9 cellular contexts compared by ENCODE assay signal in the genomic region with DNA sequence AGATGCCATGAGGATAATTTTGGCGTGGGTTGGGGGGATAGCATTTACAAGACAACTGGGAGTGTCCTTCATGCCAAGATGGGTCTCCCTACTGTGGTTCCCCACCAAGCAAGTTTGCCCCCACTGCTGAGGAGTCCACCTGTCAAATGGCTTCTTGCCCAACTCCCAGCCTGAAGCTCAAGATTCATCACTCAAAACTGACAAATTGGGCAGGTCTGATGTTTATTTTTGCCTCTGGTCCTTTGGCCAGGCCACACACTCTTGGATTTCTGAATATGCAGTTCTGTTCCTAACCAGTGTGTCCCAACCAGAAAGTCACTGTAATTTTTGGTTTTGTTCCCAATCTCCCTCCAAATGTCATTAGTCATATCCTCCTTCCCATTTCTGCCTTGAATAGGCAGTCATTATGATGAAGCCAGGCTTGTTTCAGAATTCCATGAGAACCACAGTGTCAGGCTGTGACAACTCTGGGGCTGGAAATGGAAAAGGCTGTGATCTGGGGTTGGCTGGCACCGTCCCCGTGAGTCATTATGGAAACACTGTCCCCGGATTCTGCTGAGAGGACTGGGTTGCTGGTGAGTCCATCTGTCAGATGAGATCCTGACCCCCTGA. TPM values are rescaled to one million over a fixed set of nuclear protein-coding genes. Genes with fewer than 3 reads are reported as not detected.
DNase-seq lines count a peak whose midpoint lies in the region; ATAC-seq and TF ChIP-seq lines count a peak whose summit lies in the region.
"Had no signal": no experiment of that assay in that cellular context is flagged by ENCODE, and none has a peak within 500 bp of the region (broad histone marks: within the 10 kb centered on the region; RNA-seq: fewer than 3 reads in every experiment).

No MANE protein-coding gene starts in this region.

- H3K27me3 Mint-ChIP-seq in naive thymus-derived CD8-positive, alpha-beta T cell: peaks cover 0 to 3% (median 0%) of the 10 kb centered on the region in 5 donors

- peaks cover 16% of the 10 kb centered on the region in 2 donors for H3K4me1 ChIP-seq in thoracic aorta (ENCODE audit: control insufficient read depth in 1 of 2, low read depth in 2 of 2)

- no peak overlapping the region for H3K4me3 ChIP-seq in MG63
- no peak overlapping the region for H3K4me3 ChIP-seq in choroid plexus epithelial cell (ENCODE audit: low read depth, low read length)
- H3K4me3 ChIP-seq in kidney epithelial cell (ENCODE audit: low read depth, low read length): no peak overlapping the region
- H3K4me3 ChIP-seq in thoracic aorta: no peak overlapping the region

- POLR2A ChIA-PET in naive thymus-derived CD8-positive, alpha-beta T cell (lab: Charles Lee): no interaction called here

- H3K27ac Mint-ChIP-seq in naive thymus-derived CD8-positive, alpha-beta T cell: no peak overlapping the region

- H3K9me3 Mint-ChIP-seq in naive thymus-derived CD8-positive, alpha-beta T cell: peaks cover 0 to 6% (median 0%) of the 10 kb centered on the region in 9 donors

- TF ChIP-seq CTCF in choroid plexus epithelial cell (conservative IDR thresholded peaks at IDR 0.05; ENCODE audit: low read depth, low read length) (no peak), kidney epithelial cell (IDR thresholded peaks at IDR 0.05; ENCODE audit: insufficient read depth, low read length, poor library complexity, severe bottlenecking) (no peak), thoracic aorta (IDR thresholded peaks at IDR 0.05) (no peak)

- peaks cover 0 to 2% (median 0%) of the 10 kb centered on the region in 3 donors for H3K36me3 Mint-ChIP-seq in naive thymus-derived CD8-positive, alpha-beta T cell

- peak overlapping the region; percentile 63 to 76 for H3K27ac ChIP-seq in thoracic aorta

- no peak overlapping the region for H3K4me3 Mint-ChIP-seq in naive thymus-derived CD8-positive, alpha-beta T cell

- no peaks in the 10 kb centered on the region for H3K36me3 ChIP-seq in MG63
- H3K36me3 ChIP-seq in kidney epithelial cell (ENCODE audit: control insufficient read depth, insufficient read depth, low read length): no peaks in the 10 kb centered on the region
- H3K36me3 ChIP-seq in thoracic aorta: no peaks in the 10 kb centered on the region

- DNase-seq in MG63 (peak; percentile 76), choroid plexus epithelial cell (ENCODE audit: low read depth) (peak; percentile 42), kidney epithelial cell (ENCODE audit: low read depth) (peak; percentile 16), thoracic aorta (ENCODE audit: low spot score) (peak; percentile 67), retina (no peak)
- DNase-seq in activated CD4-positive, alpha-beta T cell treated with anti-CD3 and anti-CD28 coated beads, Interleukin-2, amount 50 U/mL, for 1 hour: no peak
- DNase-seq in naive thymus-derived CD8-positive, alpha-beta T cell: no peak
- no peak for DNase-seq in activated CD8-positive, alpha-beta memory T cell treated with anti-CD3 and anti-CD28 coated beads for 24 hours
- DNase-seq: OCI-M1 had no signal

- H3K9me3 ChIP-seq in MG63 (peaks cover 6% of the 10 kb centered on the region), thoracic aorta (no peaks in the 10 kb centered on the region)

- H3K4me1 Mint-ChIP-seq in naive thymus-derived CD8-positive, alpha-beta T cell: peaks cover 0 to 2% (median 0%) of the 10 kb centered on the region in 4 donors

- H3K27me3 ChIP-seq in MG63: no peaks in the 10 kb centered on the region
- no peaks in the 10 kb centered on the region for H3K27me3 ChIP-seq in kidney epithelial cell (ENCODE audit: control insufficient read depth, insufficient read depth, low read length)
- no peaks in the 10 kb centered on the region for H3K27me3 ChIP-seq in thoracic aorta (replicated peaks; ENCODE audit: insufficient read depth)

- peak; percentile 100 for ATAC-seq in thoracic aorta (ENCODE audit: insufficient number of reproducible peaks, low FRiP score, low read depth)
- no peak for ATAC-seq in naive thymus-derived CD8-positive, alpha-beta T cell

RNA-seq across cellular contexts. Expression of gene MEF2A, which starts 29.3 kb away (rescaled TPM):
- total RNA-seq in MG63 (2014; rRNA removed; shearing (Covaris generic); ENCODE audit: low replicate concordance): 29.1 and 68.8 TPM in 2 replicates
- 43.7 and 55.4 TPM in 2 replicates for total RNA-seq in kidney epithelial cell
- total RNA-seq in thoracic aorta: 100 to 1,000 TPM; 164 to 168 TPM
- 10 to 100 TPM; 42.7 to 43.9 TPM for total RNA-seq in naive thymus-derived CD8-positive, alpha-beta T cell
- 10 to 100 TPM; 14.6 to 22.4 (median 14.7) TPM for polyA plus RNA-seq in naive thymus-derived CD8-positive, alpha-beta T cell

Comparison
In these comparisons a context has a peak if more than half of its experiments do, and no peak if none do; other contexts are left out.
1. DNase-seq: peak in MG63 (single experiment), choroid plexus epithelial cell (single experiment), kidney epithelial cell (single experiment) and thoracic aorta (single experiment); none in activated CD4-positive, alpha-beta T cell treated with anti-CD3 and anti-CD28 coated beads, Interleukin-2, amount 50 U/mL, for 1 hour (single experiment), naive thymus-derived CD8-positive, alpha-beta T cell (0 of 10), activated CD8-positive, alpha-beta memory T cell treated with anti-CD3 and anti-CD28 coated beads for 24 hours (single experiment) and retina (single experiment).